Comparison of ENCODE assay signal across 1 cellular context in the genomic region with DNA sequence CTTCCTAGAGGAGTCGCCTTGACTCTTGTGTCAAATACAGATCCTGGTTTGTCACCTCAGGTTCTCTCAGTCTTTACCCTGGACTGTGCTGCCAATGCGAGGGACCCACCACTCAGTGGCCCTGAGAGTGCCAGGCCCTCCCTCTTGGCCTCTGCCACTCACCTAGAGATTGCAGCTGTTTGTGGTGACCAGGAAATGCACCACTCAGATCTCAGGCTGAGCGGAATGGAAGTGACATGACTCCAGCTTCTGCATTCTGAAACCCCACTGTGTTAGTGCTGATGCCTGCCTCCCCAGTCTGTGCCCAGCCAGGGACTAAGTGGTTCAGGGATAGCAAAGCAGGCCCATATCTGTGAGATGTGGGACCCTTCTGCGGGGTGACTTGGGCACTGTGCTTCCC.
TF ChIP-seq lines count a peak whose summit lies in the region.

No MANE protein-coding gene starts in this region.

TF ChIP-seq in SK-N-SH, 30 proteins besides CTCF, POLR2A, EP300 and RAD21 (continued from another document):
- TF ChIP-seq, protein P1, sequence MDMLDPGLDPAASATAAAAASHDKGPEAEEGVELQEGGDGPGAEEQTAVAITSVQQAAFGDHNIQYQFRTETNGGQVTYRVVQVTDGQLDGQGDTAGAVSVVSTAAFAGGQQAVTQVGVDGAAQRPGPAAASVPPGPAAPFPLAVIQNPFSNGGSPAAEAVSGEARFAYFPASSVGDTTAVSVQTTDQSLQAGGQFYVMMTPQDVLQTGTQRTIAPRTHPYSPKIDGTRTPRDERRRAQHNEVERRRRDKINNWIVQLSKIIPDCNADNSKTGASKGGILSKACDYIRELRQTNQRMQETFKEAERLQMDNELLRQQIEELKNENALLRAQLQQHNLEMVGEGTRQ (IDR thresholded peaks at IDR 0.05; ENCODE audit: borderline replicate concordance, low read depth, low read length) = no peak
- TF ChIP-seq GATA2 (CRISPR knock-in tag; IDR thresholded peaks at IDR 0.05) (no peak), NFIC (IDR thresholded peaks at IDR 0.05; ENCODE audit: borderline replicate concordance) (no peak), GABPA (IDR thresholded peaks at IDR 0.05; ENCODE audit: low read depth) (no peak), FOXM1 (IDR thresholded peaks at IDR 0.05; ENCODE audit: low read depth) (no peak), CHD2 (IDR thresholded peaks at IDR 0.05; ENCODE audit: low read length, partially characterized antibody) (no peak), ELF1 (IDR thresholded peaks at IDR 0.05) (no peak)
- TF ChIP-seq, protein P2, sequence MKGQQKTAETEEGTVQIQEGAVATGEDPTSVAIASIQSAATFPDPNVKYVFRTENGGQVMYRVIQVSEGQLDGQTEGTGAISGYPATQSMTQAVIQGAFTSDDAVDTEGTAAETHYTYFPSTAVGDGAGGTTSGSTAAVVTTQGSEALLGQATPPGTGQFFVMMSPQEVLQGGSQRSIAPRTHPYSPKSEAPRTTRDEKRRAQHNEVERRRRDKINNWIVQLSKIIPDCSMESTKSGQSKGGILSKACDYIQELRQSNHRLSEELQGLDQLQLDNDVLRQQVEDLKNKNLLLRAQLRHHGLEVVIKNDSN (IDR thresholded peaks at IDR 0.05; ENCODE audit: borderline replicate concordance, low read depth) = no peak
- TF ChIP-seq, protein P3, sequence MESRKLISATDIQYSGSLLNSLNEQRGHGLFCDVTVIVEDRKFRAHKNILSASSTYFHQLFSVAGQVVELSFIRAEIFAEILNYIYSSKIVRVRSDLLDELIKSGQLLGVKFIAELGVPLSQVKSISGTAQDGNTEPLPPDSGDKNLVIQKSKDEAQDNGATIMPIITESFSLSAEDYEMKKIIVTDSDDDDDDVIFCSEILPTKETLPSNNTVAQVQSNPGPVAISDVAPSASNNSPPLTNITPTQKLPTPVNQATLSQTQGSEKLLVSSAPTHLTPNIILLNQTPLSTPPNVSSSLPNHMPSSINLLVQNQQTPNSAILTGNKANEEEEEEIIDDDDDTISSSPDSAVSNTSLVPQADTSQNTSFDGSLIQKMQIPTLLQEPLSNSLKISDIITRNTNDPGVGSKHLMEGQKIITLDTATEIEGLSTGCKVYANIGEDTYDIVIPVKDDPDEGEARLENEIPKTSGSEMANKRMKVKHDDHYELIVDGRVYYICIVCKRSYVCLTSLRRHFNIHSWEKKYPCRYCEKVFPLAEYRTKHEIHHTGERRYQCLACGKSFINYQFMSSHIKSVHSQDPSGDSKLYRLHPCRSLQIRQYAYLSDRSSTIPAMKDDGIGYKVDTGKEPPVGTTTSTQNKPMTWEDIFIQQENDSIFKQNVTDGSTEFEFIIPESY (IDR thresholded peaks at IDR 0.05; ENCODE audit: borderline replicate concordance, low read depth) = no peak
